Comparison of ENCODE assay signal across 1 cellular context in the genomic region with DNA sequence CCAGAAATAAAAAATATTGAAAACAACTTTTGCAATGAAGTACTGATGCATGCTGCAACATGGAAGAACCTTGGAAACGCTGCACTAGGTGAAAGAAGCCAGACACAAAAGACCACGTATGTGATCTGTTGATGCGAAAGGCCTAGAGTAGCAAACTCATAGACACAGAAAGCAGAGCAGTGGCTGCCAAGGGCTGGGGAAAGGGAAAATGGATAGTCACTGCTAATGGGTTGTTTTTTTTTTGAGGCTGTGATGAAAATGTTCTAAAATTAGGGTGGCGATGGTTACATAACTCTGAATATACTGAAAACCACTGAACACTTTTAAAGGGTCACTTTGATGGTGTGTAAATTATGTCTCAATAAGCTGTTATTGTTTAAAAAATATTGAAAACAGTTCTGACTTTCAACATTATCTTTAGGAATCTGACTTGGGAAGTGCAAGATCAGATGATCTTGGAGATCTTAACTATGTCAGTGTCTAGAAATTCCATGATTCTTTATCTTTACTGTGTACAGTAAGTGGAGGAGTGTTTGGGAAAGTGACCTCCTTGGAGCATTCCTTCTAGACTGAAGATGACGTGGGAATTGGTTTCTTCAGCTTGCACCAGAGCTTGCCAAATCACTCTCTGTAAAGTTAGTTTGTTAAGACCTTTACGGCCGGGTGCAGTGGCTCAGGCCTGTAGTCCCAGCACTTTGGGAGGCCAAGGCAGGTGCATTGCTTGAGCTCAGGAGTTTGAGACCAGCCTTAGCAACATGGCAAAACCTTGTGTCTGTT.
TF ChIP-seq lines count a peak whose summit lies in the region.

No MANE protein-coding gene starts in this region.

TF ChIP-seq in WTC11, 78 proteins besides CTCF, POLR2A, EP300 and RAD21 (continued from another document):
- no peak for TF ChIP-seq SMAD3 (CRISPR knock-in tag; IDR thresholded peaks at IDR 0.05; ENCODE audit: borderline replicate concordance)
- no peak for TF ChIP-seq ELF4 (CRISPR knock-in tag; IDR thresholded peaks at IDR 0.05; ENCODE audit: low read depth)
- TF ChIP-seq, protein P1, sequence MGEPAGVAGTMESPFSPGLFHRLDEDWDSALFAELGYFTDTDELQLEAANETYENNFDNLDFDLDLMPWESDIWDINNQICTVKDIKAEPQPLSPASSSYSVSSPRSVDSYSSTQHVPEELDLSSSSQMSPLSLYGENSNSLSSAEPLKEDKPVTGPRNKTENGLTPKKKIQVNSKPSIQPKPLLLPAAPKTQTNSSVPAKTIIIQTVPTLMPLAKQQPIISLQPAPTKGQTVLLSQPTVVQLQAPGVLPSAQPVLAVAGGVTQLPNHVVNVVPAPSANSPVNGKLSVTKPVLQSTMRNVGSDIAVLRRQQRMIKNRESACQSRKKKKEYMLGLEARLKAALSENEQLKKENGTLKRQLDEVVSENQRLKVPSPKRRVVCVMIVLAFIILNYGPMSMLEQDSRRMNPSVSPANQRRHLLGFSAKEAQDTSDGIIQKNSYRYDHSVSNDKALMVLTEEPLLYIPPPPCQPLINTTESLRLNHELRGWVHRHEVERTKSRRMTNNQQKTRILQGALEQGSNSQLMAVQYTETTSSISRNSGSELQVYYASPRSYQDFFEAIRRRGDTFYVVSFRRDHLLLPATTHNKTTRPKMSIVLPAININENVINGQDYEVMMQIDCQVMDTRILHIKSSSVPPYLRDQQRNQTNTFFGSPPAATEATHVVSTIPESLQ (CRISPR knock-in tag; IDR thresholded peaks at IDR 0.05), result no peak
- TF ChIP-seq, protein P2, sequence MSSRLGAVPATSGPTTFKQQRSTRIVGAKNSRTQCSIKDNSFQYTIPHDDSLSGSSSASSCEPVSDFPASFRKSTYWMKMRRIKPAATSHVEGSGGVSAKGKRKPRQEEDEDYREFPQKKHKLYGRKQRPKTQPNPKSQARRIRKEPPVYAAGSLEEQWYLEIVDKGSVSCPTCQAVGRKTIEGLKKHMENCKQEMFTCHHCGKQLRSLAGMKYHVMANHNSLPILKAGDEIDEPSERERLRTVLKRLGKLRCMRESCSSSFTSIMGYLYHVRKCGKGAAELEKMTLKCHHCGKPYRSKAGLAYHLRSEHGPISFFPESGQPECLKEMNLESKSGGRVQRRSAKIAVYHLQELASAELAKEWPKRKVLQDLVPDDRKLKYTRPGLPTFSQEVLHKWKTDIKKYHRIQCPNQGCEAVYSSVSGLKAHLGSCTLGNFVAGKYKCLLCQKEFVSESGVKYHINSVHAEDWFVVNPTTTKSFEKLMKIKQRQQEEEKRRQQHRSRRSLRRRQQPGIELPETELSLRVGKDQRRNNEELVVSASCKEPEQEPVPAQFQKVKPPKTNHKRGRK (CRISPR knock-in tag; IDR thresholded peaks at IDR 0.05; ENCODE audit: borderline replicate concordance), result no peak
